ENCODE assay signal across 1 cellular context in the genomic region with DNA sequence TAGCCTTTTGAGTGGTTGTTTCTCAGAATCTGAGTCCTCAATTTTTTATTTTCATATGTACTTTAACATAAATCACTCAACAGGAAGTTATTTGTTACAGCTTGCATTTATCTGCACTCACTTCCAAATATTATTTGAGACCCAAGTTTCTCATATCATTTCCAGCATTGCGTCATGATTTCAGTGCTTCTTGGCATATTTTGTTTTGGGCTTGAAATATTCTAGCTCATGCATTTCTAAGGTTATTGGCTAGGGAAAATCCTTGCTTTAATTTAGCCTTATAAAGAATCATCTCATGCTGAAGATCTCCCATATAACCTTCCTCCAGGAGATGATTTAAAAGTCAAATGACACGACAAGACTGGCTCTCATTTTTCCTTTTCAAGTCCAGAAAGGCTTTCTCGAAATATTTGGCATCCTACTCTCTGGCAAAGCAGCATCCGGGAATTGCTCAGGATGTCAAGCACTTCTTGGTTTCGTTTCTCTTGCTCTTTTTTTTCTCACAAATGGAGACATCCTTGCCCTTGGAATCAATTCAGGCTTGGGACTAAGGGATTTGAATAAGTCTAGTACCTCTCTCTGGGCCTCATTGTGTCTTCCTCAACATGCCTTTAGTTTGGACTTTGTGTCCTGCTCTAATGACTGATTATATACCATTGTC.
TF ChIP-seq lines count a peak whose summit lies in the region.

No MANE protein-coding gene starts in this region.

TF ChIP-seq in GM23338, 12 proteins besides CTCF, POLR2A, EP300 and RAD21:
- TF ChIP-seq, protein P1, sequence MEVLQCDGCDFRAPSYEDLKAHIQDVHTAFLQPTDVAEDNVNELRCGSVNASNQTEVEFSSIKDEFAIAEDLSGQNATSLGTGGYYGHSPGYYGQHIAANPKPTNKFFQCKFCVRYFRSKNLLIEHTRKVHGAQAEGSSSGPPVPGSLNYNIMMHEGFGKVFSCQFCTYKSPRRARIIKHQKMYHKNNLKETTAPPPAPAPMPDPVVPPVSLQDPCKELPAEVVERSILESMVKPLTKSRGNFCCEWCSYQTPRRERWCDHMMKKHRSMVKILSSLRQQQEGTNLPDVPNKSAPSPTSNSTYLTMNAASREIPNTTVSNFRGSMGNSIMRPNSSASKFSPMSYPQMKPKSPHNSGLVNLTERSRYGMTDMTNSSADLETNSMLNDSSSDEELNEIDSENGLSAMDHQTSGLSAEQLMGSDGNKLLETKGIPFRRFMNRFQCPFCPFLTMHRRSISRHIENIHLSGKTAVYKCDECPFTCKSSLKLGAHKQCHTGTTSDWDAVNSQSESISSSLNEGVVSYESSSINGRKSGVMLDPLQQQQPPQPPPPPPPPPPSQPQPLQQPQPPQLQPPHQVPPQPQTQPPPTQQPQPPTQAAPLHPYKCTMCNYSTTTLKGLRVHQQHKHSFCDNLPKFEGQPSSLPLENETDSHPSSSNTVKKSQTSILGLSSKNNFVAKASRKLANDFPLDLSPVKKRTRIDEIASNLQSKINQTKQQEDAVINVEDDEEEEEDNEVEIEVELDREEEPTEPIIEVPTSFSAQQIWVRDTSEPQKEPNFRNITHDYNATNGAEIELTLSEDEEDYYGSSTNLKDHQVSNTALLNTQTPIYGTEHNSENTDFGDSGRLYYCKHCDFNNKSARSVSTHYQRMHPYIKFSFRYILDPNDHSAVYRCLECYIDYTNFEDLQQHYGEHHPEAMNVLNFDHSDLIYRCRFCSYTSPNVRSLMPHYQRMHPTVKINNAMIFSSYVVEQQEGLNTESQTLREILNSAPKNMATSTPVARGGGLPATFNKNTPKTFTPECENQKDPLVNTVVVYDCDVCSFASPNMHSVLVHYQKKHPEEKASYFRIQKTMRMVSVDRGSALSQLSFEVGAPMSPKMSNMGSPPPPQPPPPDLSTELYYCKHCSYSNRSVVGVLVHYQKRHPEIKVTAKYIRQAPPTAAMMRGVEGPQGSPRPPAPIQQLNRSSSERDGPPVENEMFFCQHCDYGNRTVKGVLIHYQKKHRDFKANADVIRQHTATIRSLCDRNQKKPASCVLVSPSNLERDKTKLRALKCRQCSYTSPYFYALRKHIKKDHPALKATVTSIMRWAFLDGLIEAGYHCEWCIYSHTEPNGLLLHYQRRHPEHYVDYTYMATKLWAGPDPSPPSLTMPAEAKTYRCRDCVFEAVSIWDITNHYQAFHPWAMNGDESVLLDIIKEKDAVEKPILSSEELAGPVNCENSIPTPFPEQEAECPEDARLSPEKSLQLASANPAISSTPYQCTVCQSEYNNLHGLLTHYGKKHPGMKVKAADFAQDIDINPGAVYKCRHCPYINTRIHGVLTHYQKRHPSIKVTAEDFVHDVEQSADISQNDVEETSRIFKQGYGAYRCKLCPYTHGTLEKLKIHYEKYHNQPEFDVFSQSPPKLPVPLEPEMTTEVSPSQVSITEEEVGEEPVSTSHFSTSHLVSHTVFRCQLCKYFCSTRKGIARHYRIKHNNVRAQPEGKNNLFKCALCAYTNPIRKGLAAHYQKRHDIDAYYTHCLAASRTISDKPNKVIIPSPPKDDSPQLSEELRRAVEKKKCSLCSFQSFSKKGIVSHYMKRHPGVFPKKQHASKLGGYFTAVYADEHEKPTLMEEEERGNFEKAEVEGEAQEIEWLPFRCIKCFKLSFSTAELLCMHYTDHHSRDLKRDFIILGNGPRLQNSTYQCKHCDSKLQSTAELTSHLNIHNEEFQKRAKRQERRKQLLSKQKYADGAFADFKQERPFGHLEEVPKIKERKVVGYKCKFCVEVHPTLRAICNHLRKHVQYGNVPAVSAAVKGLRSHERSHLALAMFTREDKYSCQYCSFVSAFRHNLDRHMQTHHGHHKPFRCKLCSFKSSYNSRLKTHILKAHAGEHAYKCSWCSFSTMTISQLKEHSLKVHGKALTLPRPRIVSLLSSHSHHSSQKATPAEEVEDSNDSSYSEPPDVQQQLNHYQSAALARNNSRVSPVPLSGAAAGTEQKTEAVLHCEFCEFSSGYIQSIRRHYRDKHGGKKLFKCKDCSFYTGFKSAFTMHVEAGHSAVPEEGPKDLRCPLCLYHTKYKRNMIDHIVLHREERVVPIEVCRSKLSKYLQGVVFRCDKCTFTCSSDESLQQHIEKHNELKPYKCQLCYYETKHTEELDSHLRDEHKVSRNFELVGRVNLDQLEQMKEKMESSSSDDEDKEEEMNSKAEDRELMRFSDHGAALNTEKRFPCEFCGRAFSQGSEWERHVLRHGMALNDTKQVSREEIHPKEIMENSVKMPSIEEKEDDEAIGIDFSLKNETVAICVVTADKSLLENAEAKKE (CRISPR knock-in tag; IDR thresholded peaks at IDR 0.05): no peak
- TF ChIP-seq STAT1 (IDR thresholded peaks at IDR 0.05; ENCODE audit: unreplicated experiment): no peak
- TF ChIP-seq CREB1 (CRISPR knock-in tag; IDR thresholded peaks at IDR 0.05; ENCODE audit: low read depth): no peak
- TF ChIP-seq POLR2AphosphoS5 (IDR thresholded peaks at IDR 0.05; ENCODE audit: low read depth): no peak
- TF ChIP-seq, protein P2, sequence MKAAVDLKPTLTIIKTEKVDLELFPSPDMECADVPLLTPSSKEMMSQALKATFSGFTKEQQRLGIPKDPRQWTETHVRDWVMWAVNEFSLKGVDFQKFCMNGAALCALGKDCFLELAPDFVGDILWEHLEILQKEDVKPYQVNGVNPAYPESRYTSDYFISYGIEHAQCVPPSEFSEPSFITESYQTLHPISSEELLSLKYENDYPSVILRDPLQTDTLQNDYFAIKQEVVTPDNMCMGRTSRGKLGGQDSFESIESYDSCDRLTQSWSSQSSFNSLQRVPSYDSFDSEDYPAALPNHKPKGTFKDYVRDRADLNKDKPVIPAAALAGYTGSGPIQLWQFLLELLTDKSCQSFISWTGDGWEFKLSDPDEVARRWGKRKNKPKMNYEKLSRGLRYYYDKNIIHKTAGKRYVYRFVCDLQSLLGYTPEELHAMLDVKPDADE (IDR thresholded peaks at IDR 0.05): no peak
- TF ChIP-seq, protein P3, sequence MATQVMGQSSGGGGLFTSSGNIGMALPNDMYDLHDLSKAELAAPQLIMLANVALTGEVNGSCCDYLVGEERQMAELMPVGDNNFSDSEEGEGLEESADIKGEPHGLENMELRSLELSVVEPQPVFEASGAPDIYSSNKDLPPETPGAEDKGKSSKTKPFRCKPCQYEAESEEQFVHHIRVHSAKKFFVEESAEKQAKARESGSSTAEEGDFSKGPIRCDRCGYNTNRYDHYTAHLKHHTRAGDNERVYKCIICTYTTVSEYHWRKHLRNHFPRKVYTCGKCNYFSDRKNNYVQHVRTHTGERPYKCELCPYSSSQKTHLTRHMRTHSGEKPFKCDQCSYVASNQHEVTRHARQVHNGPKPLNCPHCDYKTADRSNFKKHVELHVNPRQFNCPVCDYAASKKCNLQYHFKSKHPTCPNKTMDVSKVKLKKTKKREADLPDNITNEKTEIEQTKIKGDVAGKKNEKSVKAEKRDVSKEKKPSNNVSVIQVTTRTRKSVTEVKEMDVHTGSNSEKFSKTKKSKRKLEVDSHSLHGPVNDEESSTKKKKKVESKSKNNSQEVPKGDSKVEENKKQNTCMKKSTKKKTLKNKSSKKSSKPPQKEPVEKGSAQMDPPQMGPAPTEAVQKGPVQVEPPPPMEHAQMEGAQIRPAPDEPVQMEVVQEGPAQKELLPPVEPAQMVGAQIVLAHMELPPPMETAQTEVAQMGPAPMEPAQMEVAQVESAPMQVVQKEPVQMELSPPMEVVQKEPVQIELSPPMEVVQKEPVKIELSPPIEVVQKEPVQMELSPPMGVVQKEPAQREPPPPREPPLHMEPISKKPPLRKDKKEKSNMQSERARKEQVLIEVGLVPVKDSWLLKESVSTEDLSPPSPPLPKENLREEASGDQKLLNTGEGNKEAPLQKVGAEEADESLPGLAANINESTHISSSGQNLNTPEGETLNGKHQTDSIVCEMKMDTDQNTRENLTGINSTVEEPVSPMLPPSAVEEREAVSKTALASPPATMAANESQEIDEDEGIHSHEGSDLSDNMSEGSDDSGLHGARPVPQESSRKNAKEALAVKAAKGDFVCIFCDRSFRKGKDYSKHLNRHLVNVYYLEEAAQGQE (IDR thresholded peaks at IDR 0.05; ENCODE audit: unreplicated experiment): no peak
- TF ChIP-seq NANOG (IDR thresholded peaks at IDR 0.05; ENCODE audit: borderline replicate concordance): no peak
- no peak for TF ChIP-seq ZNF114 (CRISPR knock-in tag; IDR thresholded peaks at IDR 0.05)
- no peak for TF ChIP-seq JUNB (IDR thresholded peaks at IDR 0.05; ENCODE audit: unreplicated experiment)
- TF ChIP-seq EZH2 (IDR thresholded peaks at IDR 0.05; ENCODE audit: low read depth, unreplicated experiment): no peak
- TF ChIP-seq EZH2phosphoT487 (IDR thresholded peaks at IDR 0.05; ENCODE audit: unreplicated experiment): no peak
- no peak for TF ChIP-seq ZNF331 (CRISPR knock-in tag; IDR thresholded peaks at IDR 0.05; ENCODE audit: low read depth)
TF ChIP-seq in GM23338: peak in this region for 0.
